8 cellular contexts compared by ENCODE assay signal in the genomic region with DNA sequence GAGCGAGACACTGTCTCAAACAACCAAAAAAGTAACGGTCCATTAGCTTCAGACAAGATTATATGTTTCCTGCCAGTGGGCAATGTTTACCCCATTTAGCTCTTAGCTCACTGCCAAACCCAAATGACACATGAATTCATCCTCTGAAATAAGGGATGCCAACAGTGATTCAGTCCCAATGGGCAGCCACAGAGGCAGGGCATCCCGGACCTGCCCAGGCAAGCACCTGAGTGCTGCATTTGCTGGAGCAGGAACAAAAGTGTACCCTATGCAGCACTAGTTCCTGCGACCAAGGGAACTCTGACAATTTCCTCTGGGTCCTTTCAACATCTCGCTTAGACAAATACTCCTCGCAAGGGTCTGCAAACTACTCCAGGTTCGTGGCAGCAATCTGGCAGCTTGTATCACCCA. TPM values are rescaled to one million over a fixed set of nuclear protein-coding genes. Genes with fewer than 3 reads are reported as not detected.
DNase-seq lines count a peak whose midpoint lies in the region; ATAC-seq lines count a peak whose summit lies in the region.

No MANE protein-coding gene starts in this region.

- H4K8ac ChIP-seq in neuronal stem cell (ENCODE audit: low read depth, low read length), result no peak overlapping the region

- H3K4me2 ChIP-seq in BLaER1 treated with 17β-estradiol and CSF1 and Interleukin-3, amounts not matched to agents 10 nM and 100 nM, result peak overlapping the region; percentile 18 to 82 (median 53); a peak in 21 of 22 replicates
- no peak overlapping the region for H3K4me2 ChIP-seq in neuronal stem cell (ENCODE audit: insufficient read depth, low read length, poor library complexity, severe bottlenecking)

- peaks cover 7% of the 10 kb centered on the region for H3K79me1 ChIP-seq in neuronal stem cell (ENCODE audit: low read depth, low read length)

- no peaks in the 10 kb centered on the region for H3K27me3 Mint-ChIP-seq in dendritic cell treated with granulocyte-macrophage colony-stimulating factor and Interleukin-4, amounts not matched to agents 40 ng/mL and 50 ng/mL, for 4 days

- DNase-seq in NCI-H226 (peak; percentile 19), neuronal stem cell (ENCODE audit: low spot score) (no peak), DMS79 (lab: John Stamatoyannopoulos, UW) (no peak), T-helper 1 cell (no peak)

- peaks cover 86 to 100% (median 98%) of the 10 kb centered on the region in 11 experiments for H3K36me3 ChIP-seq in BLaER1 treated with 17β-estradiol and CSF1 and Interleukin-3, amounts not matched to agents 10 nM and 100 nM
- H3K36me3 ChIP-seq in neuronal stem cell (replicated peaks in 1 of 2; ENCODE audit: control insufficient read depth in 2 of 2, insufficient read depth in 2 of 2, low read length in 2 of 2), result peaks cover 35 to 91% of the 10 kb centered on the region in 2 donors

- H3K14ac ChIP-seq in neuronal stem cell (ENCODE audit: low read length), result no peak overlapping the region

- ATAC-seq in HG03520 (IDR thresholded peaks at IDR 0.05; ENCODE audit: unreplicated experiment), result no peak
- ATAC-seq in GM19328 (IDR thresholded peaks at IDR 0.05; ENCODE audit: unreplicated experiment), result no peak

- peak overlapping the region; percentile 8 for H3K18ac ChIP-seq in neuronal stem cell (ENCODE audit: low read length)

- 0 out of 22 replicates have a peak overlapping the region, but pooled peaks of 2 of the 11 experiments have one; percentile 9 to 20 for H3K27ac ChIP-seq in BLaER1 treated with 17β-estradiol and CSF1 and Interleukin-3, amounts not matched to agents 10 nM and 100 nM
- H3K27ac ChIP-seq in neuronal stem cell (replicated peaks; ENCODE audit: low read length), result peak overlapping the region; percentile 24

- no peak overlapping the region for H3K4me3 ChIP-seq in BLaER1 treated with 17β-estradiol and CSF1 and Interleukin-3, amounts not matched to agents 10 nM and 100 nM
- no peak overlapping the region for H3K4me3 ChIP-seq in neuronal stem cell (ENCODE audit: low read length in 2 of 2)

- WGBS in neuronal stem cell (ENCODE audit: extremely low coverage in 2 of 2, insufficient read length in 2 of 2, insufficient replicate concordance in 1 of 2), 2 donors, result no CpG with 5 or more reads among the region's 7 CpGs

- H2BK5ac ChIP-seq in neuronal stem cell (ENCODE audit: low read length), result no peak overlapping the region

- no peak overlapping the region for H2AFZ ChIP-seq in neuronal stem cell (ENCODE audit: low read length)

- no peak overlapping the region for H2BK120ac ChIP-seq in neuronal stem cell (ENCODE audit: low read depth, low read length)

- H3K27ac Mint-ChIP-seq in dendritic cell treated with granulocyte-macrophage colony-stimulating factor and Interleukin-4, amounts not matched to agents 40 ng/mL and 50 ng/mL, for 4 days, result peak overlapping the region; percentile 43

- H3K9me3 ChIP-seq in BLaER1 treated with 17β-estradiol and CSF1 and Interleukin-3, amounts not matched to agents 10 nM and 100 nM (replicated peaks in 1 of 11), result no peaks in the 10 kb centered on the region
- no peaks in the 10 kb centered on the region for H3K9me3 ChIP-seq in neuronal stem cell (replicated peaks in 1 of 2; ENCODE audit: control insufficient read depth in 2 of 2, insufficient read depth in 1 of 2, low read depth in 1 of 2, low read length in 2 of 2)

- no peak overlapping the region for H3K4ac ChIP-seq in neuronal stem cell (ENCODE audit: low read length)

- H3K23ac ChIP-seq in neuronal stem cell (ENCODE audit: low read depth, low read length, poor library complexity), result no peak overlapping the region

- H4K20me1 ChIP-seq in BLaER1 treated with 17β-estradiol and CSF1 and Interleukin-3, amounts not matched to agents 10 nM and 100 nM, result peaks cover 92 to 100% (median 100%) of the 10 kb centered on the region in 11 experiments

- peaks cover 91% of the 10 kb centered on the region for H3K36me3 Mint-ChIP-seq in dendritic cell treated with granulocyte-macrophage colony-stimulating factor and Interleukin-4, amounts not matched to agents 40 ng/mL and 50 ng/mL, for 4 days (ENCODE audit: low read depth)

- H2BK12ac ChIP-seq in neuronal stem cell (ENCODE audit: low read length), result no peak overlapping the region

- no peaks in the 10 kb centered on the region for H3K27me3 ChIP-seq in BLaER1 treated with 17β-estradiol and CSF1 and Interleukin-3, amounts not matched to agents 10 nM and 100 nM
- no peaks in the 10 kb centered on the region for H3K27me3 ChIP-seq in neuronal stem cell (ENCODE audit: control insufficient read depth in 3 of 3, insufficient read depth in 3 of 3, low read depth in 1 of 3, low read length in 3 of 3)

- no peak overlapping the region for H2AK5ac ChIP-seq in neuronal stem cell (ENCODE audit: low read depth, low read length)

- H4K91ac ChIP-seq in neuronal stem cell (ENCODE audit: low read depth, low read length, poor library complexity), result no peak overlapping the region

- H3K4me1 ChIP-seq in BLaER1 treated with 17β-estradiol and CSF1 and Interleukin-3, amounts not matched to agents 10 nM and 100 nM, result peaks cover 45 to 57% (median 52%) of the 10 kb centered on the region in 10 experiments
- H3K4me1 ChIP-seq in neuronal stem cell (ENCODE audit: control insufficient read depth in 2 of 2, insufficient read depth in 1 of 2, low read depth in 1 of 2, low read length in 2 of 2), result peaks cover 0 to 5% of the 10 kb centered on the region in 2 donors

- H3K9me3 Mint-ChIP-seq in dendritic cell treated with granulocyte-macrophage colony-stimulating factor and Interleukin-4, amounts not matched to agents 40 ng/mL and 50 ng/mL, for 4 days, result no peaks in the 10 kb centered on the region

- H3K4me1 Mint-ChIP-seq in dendritic cell treated with granulocyte-macrophage colony-stimulating factor and Interleukin-4, amounts not matched to agents 40 ng/mL and 50 ng/mL, for 4 days (ENCODE audit: low read depth), result peaks cover 41% of the 10 kb centered on the region

- no peak overlapping the region for H3K4me3 Mint-ChIP-seq in dendritic cell treated with granulocyte-macrophage colony-stimulating factor and Interleukin-4, amounts not matched to agents 40 ng/mL and 50 ng/mL, for 4 days

- intact Hi-C loops in dendritic cell treated with granulocyte-macrophage colony-stimulating factor and Interleukin-4, amounts not matched to agents 40 ng/mL and 50 ng/mL, for 4 days (cut with micrococcal nuclease), result no loop called here

- peak overlapping the region in 4 of 11 experiments; percentile 17 to 44 (median 26); a peak in 6 of 22 replicates for H3K9ac ChIP-seq in BLaER1 treated with 17β-estradiol and CSF1 and Interleukin-3, amounts not matched to agents 10 nM and 100 nM
- no peak overlapping the region for H3K9ac ChIP-seq in neuronal stem cell (ENCODE audit: low read depth, low read length, poor library complexity)

- H2BK15ac ChIP-seq in neuronal stem cell (ENCODE audit: low read length), result no peak overlapping the region

RNA-seq across cellular contexts. Expression of a gene that starts 8.0 kb away (rescaled TPM):
- 189 TPM for polyA plus RNA-seq in neuronal stem cell (2013, experiment 1 of 2)
- polyA plus RNA-seq in neuronal stem cell (2013, experiment 2 of 2), result 187 TPM

RNA-seq across cellular contexts. Expression of a gene that starts 23.3 kb away (rescaled TPM):
- 17.6 TPM for polyA plus RNA-seq in neuronal stem cell (2013, experiment 1 of 2)
- 17.5 TPM for polyA plus RNA-seq in neuronal stem cell (2013, experiment 2 of 2)

RNA-seq across cellular contexts. Expression of a gene that starts 46.4 kb away (rescaled TPM):
- polyA plus RNA-seq in neuronal stem cell (2013, experiment 1 of 2), result 8.4 TPM
- 8.5 TPM for polyA plus RNA-seq in neuronal stem cell (2013, experiment 2 of 2)
